In genomic region chr22:37392929-37393328, GRCh38 we compare ENCODE assay signal across 1 cellular context.
TF ChIP-seq lines count a peak whose summit lies in the region.

No MANE protein-coding gene starts in this region.

TF ChIP-seq in HEK293, 187 proteins besides CTCF, POLR2A, EP300 and RAD21:
- TF ChIP-seq ZBTB49 (tag by site-specific recombination; IDR thresholded peaks at IDR 0.05; ENCODE audit: low read depth) (no peak), ZNF768 (tag by site-specific recombination; IDR thresholded peaks at IDR 0.05) (0 out of 2 replicates have a peak, but pooled peaks have one; percentile 79)
TF ChIP-seq in HEK293: peak in this region for 1.
